16 cellular contexts compared by ENCODE assay signal in the genomic region with DNA sequence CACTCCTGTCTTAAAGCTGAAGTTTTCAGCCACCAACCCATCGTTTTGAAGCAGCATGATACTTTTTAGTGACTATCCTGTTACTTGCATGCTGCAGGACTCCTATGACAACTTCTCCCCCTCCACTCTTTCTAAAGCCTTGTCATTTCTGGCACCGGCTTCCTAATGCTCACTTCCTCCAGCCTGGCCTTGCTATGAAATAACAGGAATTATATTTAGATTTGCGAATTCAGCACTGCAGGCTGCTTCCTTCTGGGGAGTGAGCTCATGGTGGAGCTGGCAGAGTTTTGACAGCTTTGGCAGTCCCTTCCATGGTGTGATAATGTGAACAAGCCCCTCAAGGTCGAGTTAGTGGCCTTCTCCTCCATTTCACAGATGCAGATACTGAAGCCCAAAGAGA. TPM values are rescaled to one million over a fixed set of nuclear protein-coding genes. Genes with fewer than 3 reads are reported as not detected.
DNase-seq lines count a peak whose midpoint lies in the region; ATAC-seq and TF ChIP-seq lines count a peak whose summit lies in the region.
"Had no signal": no experiment of that assay in that cellular context is flagged by ENCODE, and none has a peak within 500 bp of the region (broad histone marks: within the 10 kb centered on the region; RNA-seq: fewer than 3 reads in every experiment).

No MANE protein-coding gene starts in this region.

- DNase-seq in RPMI8226: peak; percentile 83
- no peak for DNase-seq in left ventricle myocardium superior
- DNase-seq in spleen: no peak
- no peak for DNase-seq in mucosa of gallbladder (ENCODE audit: low spot score)
- no peak for DNase-seq in GOT3 (lab: John Stamatoyannopoulos, UW)
- no peak for DNase-seq in stimulated activated naive CD4-positive, alpha-beta T cell (lab: John Stamatoyannopoulos, UW)
- DNase-seq: CD4-positive, alpha-beta memory T cell; effector memory CD4-positive, alpha-beta T cell; IMR-90; NCI-H187; NCI-H69 had no signal

- H3K4me3 ChIP-seq in spleen: no peak overlapping the region
- H3K4me3 ChIP-seq: gastrocnemius medialis, prostate gland had no signal

- 16 to 29% (median 20%) methylated on average over 4 of the region's 4 CpGs for WGBS in spleen, 5 donors

- no peaks in the 10 kb centered on the region for H3K9me3 ChIP-seq in spleen
- H3K9me3 ChIP-seq: gastrocnemius medialis, prostate gland had no signal

- TF ChIP-seq CTCF in spleen (IDR thresholded peaks at IDR 0.05 in 8 of 11, conservative IDR thresholded peaks at IDR 0.05 in 3 of 11): no peak

- no peaks in the 10 kb centered on the region for H3K27me3 ChIP-seq in spleen (replicated peaks in 1 of 7)
- H3K27me3 ChIP-seq: gastrocnemius medialis had no signal

- intact Hi-C loops in left ventricle myocardium superior (cut with micrococcal nuclease) (no loop called here), spleen (cut with DNase I; ENCODE audit: low total_unique reads) (no loop called here)

- peak; percentile 86 for ATAC-seq in left ventricle myocardium superior
- ATAC-seq: activated CD4-positive, CD25-positive, alpha-beta regulatory T cell treated with anti-CD3 and anti-CD28 coated beads, Interleukin-2, amount 50 U/mL, for 24 hours; gastrocnemius medialis had no signal

- TF ChIP-seq POLR2A in GM19099 (IDR thresholded peaks at IDR 0.05; ENCODE audit: extremely low read depth, insufficient read length, low read depth) (peak; percentile 23), spleen (IDR thresholded peaks at IDR 0.05) (peak in 1 of 3 donors; percentile 29)

- peaks cover 24 to 98% (median 65%) of the 10 kb centered on the region in 6 donors for H3K4me1 ChIP-seq in spleen
- H3K4me1 ChIP-seq: gastrocnemius medialis, prostate gland had no signal

- peak overlapping the region; percentile 11 to 83 (median 70) for H3K27ac ChIP-seq in spleen
- H3K27ac ChIP-seq: gastrocnemius medialis, prostate gland had no signal

- no peaks in the 10 kb centered on the region for H3K36me3 ChIP-seq in spleen
- H3K36me3 ChIP-seq: gastrocnemius medialis, prostate gland had no signal

RNA-seq across cellular contexts. Expression of a gene that starts 13.4 kb away (rescaled TPM):
- total RNA-seq in left ventricle myocardium superior (1.3 TPM), spleen (100 to 1,000 TPM in 2 of 7 donors, 10 to 100 TPM in 5; 63.7 to 128 (median 89.8) TPM), mucosa of gallbladder (43.9 TPM)
- 100 to 1,000 TPM in 2 of 3 donors, 10 to 100 TPM in 1; 76.4 to 116 (median 103) TPM for polyA plus RNA-seq in spleen
- total RNA-seq: IMR-90, SK-MEL-5 had no signal
- polyA plus RNA-seq: IMR-90 had no signal

RNA-seq across cellular contexts. Expression of a gene that starts 46.3 kb away (rescaled TPM):
- total RNA-seq in left ventricle myocardium superior (not detected), spleen (under 1 TPM in 1 of 7 donors, not detected in 6; 0.59 TPM), mucosa of gallbladder (not detected)
- polyA plus RNA-seq in spleen: under 1 TPM in 1 of 3 donors, not detected in 2; 0.08 TPM
- total RNA-seq: CD4-positive, alpha-beta memory T cell; gastrocnemius medialis; IMR-90; prostate gland; SK-MEL-5 had no signal
- polyA plus RNA-seq: CD4-positive, alpha-beta memory T cell; IMR-90 had no signal

Comparison
In these comparisons a context has a peak if more than half of its experiments do, and no peak if none do; other contexts are left out.
1. RNA of a gene that starts 13.4 kb away (total RNA-seq): 63.7 to 128 TPM in spleen and 43.9 TPM in mucosa of gallbladder (single experiment); 1.3 TPM in left ventricle myocardium superior (single experiment); every median in the first group is over 10 times any median in the second.